Comparison of ENCODE assay signal across 19 cellular contexts in genomic region chr3:151843275-151843674, GRCh38. TPM values are rescaled to one million over a fixed set of nuclear protein-coding genes. Genes with fewer than 3 reads are reported as not detected.
DNase-seq lines count a peak whose midpoint lies in the region; ATAC-seq and TF ChIP-seq lines count a peak whose summit lies in the region.
"Had no signal": no experiment of that assay in that cellular context is flagged by ENCODE, and none has a peak within 500 bp of the region (broad histone marks: within the 10 kb centered on the region; RNA-seq: fewer than 3 reads in every experiment).

No MANE protein-coding gene starts in this region.

- 9 to 34% (median 22%) methylated on average over 1 of the region's 1 CpG for WGBS in spleen, 5 donors

- H3K36me3 ChIP-seq in Loucy (ENCODE audit: insufficient read depth, low read length) (no peaks in the 10 kb centered on the region), spleen (no peaks in the 10 kb centered on the region)
- H3K36me3 ChIP-seq: ovary, upper lobe of right lung had no signal

- DNase-seq in COR-L47 (lab: John Stamatoyannopoulos, UW) (peak; percentile 84), OCI-M1 (lab: John Stamatoyannopoulos, UW) (peak; percentile 59), fibroblast of the aortic adventitia (ENCODE audit: low read depth) (peak; percentile 39), spleen (no peak)
- no peak for DNase-seq in activated CD4-positive, alpha-beta T cell treated with anti-CD3 and anti-CD28 coated beads for 36 hours
- DNase-seq: activated CD4-positive, CD25-positive, alpha-beta regulatory T cell; NCI-H524 treated with DMSO at 0.1 percent for 48 hours; ovary; RPMI8226; small intestine; stimulated activated naive CD4-positive, alpha-beta T cell treated with Interleukin-2 at 50 U/mL for 16 hours; upper lobe of right lung had no signal

- H3K27ac ChIP-seq in spleen, result no peak overlapping the region
- H3K27ac ChIP-seq: ovary, upper lobe of right lung had no signal

- no peaks in the 10 kb centered on the region for H3K79me2 ChIP-seq in Loucy (ENCODE audit: insufficient read depth, low read length)

- H3K27me3 ChIP-seq in Loucy (ENCODE audit: insufficient read depth, low read length, poor library complexity, severe bottlenecking) (no peaks in the 10 kb centered on the region), spleen (replicated peaks in 1 of 7) (peaks cover 0 to 11% (median 0%) of the 10 kb centered on the region in 7 donors)
- H3K27me3 ChIP-seq: ovary, upper lobe of right lung had no signal

- intact Hi-C loops in spleen (cut with DNase I; ENCODE audit: low total_unique reads), result no loop called here
- intact Hi-C loops in activated CD4-positive, alpha-beta T cell treated with anti-CD3 and anti-CD28 coated beads for 36 hours (cut with DNase I, micrococcal nuclease), result no loop called here

- no peak for TF ChIP-seq CTCF in Loucy (conservative IDR thresholded peaks at IDR 0.05; ENCODE audit: low read length)
- TF ChIP-seq CTCF in fibroblast of the aortic adventitia (IDR thresholded peaks at IDR 0.05; ENCODE audit: insufficient read depth, low read length), result no peak
- TF ChIP-seq CTCF in spleen (IDR thresholded peaks at IDR 0.05 in 8 of 11, conservative IDR thresholded peaks at IDR 0.05 in 3 of 11), result no peak

- H3K4me1 Mint-ChIP-seq in activated CD4-positive, alpha-beta T cell treated with anti-CD3 and anti-CD28 coated beads for 36 hours, result no peaks in the 10 kb centered on the region
- H3K4me1 Mint-ChIP-seq: activated naive CD4-positive, alpha-beta T cell treated with anti-CD3 and anti-CD28 coated beads, Interleukin-2, amount 50 U/mL, for 24 hours had no signal

- no peak overlapping the region for H3K4me3 Mint-ChIP-seq in activated CD4-positive, alpha-beta T cell treated with anti-CD3 and anti-CD28 coated beads for 36 hours
- H3K4me3 Mint-ChIP-seq: activated naive CD4-positive, alpha-beta T cell treated with anti-CD3 and anti-CD28 coated beads, Interleukin-2, amount 50 U/mL, for 24 hours; T-helper 1 cell treated with Interleukin-12 subunit alpha and Interleukin-12 subunit beta and Interleukin-4 antibody, amounts not matched to agents 30 μg/mL and 1 μg/mL, for 36 hours had no signal

- H3K36me3 Mint-ChIP-seq in activated CD4-positive, alpha-beta T cell treated with anti-CD3 and anti-CD28 coated beads for 36 hours (ENCODE audit: low read depth), result no peaks in the 10 kb centered on the region
- H3K36me3 Mint-ChIP-seq: activated naive CD4-positive, alpha-beta T cell treated with anti-CD3 and anti-CD28 coated beads, Interleukin-2, amount 50 U/mL, for 24 hours had no signal

- H3K27me3 Mint-ChIP-seq in activated CD4-positive, alpha-beta T cell treated with anti-CD3 and anti-CD28 coated beads for 36 hours, result no peaks in the 10 kb centered on the region
- H3K27me3 Mint-ChIP-seq: activated naive CD4-positive, alpha-beta T cell treated with anti-CD3 and anti-CD28 coated beads, Interleukin-2, amount 50 U/mL, for 24 hours had no signal

- CTCF ChIA-PET in activated CD4-positive, alpha-beta T cell treated with anti-CD3 and anti-CD28 coated beads for 36 hours (lab: Charles Lee), result interaction anchor here (1.0 kb wide), 1 partner anchor 237 kb away, joined by 4 read pairs; no protein-coding TSS in a partner anchor

- no peak for TF ChIP-seq POLR2A in spleen (IDR thresholded peaks at IDR 0.05)

- POLR2A ChIA-PET in activated CD4-positive, alpha-beta T cell treated with anti-CD3 and anti-CD28 coated beads for 36 hours (lab: Charles Lee), result no interaction called here

- peak overlapping the region; percentile 75 for H2AFZ ChIP-seq in Loucy (ENCODE audit: low read length)

- H3K4me3 ChIP-seq in Loucy (ENCODE audit: low read length, poor library complexity, severe bottlenecking) (no peak overlapping the region), fibroblast of the aortic adventitia (ENCODE audit: low read depth, low read length) (no peak overlapping the region), spleen (no peak overlapping the region)
- H3K4me3 ChIP-seq: ovary, upper lobe of right lung had no signal

- no peak overlapping the region for H3K4me2 ChIP-seq in Loucy (ENCODE audit: low read depth, low read length, poor library complexity, severe bottlenecking)

- H3K4me1 ChIP-seq in Loucy (ENCODE audit: insufficient read depth, low read length, poor library complexity, severe bottlenecking) (no peaks in the 10 kb centered on the region), spleen (peaks cover 0 to 11% (median 4%) of the 10 kb centered on the region in 6 donors)

- H3K9me3 ChIP-seq in Loucy (ENCODE audit: insufficient read depth, low read depth, low read length) (0 out of 2 replicates have a peak, but pooled peaks cover 4% of the 10 kb centered on the region), spleen (no peaks in the 10 kb centered on the region)
- H3K9me3 ChIP-seq: ovary, upper lobe of right lung had no signal

- H4K20me1 ChIP-seq in Loucy (ENCODE audit: insufficient read depth, low read length, poor library complexity, severe bottlenecking), result no peaks in the 10 kb centered on the region

- no peaks in the 10 kb centered on the region for H3K9me3 Mint-ChIP-seq in activated CD4-positive, alpha-beta T cell treated with anti-CD3 and anti-CD28 coated beads for 36 hours (ENCODE audit: low read depth)
- H3K9me3 Mint-ChIP-seq: activated naive CD4-positive, alpha-beta T cell treated with anti-CD3 and anti-CD28 coated beads, Interleukin-2, amount 50 U/mL, for 24 hours; T-helper 1 cell treated with Interleukin-12 subunit alpha and Interleukin-12 subunit beta and Interleukin-4 antibody, amounts not matched to agents 30 μg/mL and 1 μg/mL, for 36 hours had no signal

- no peaks in the 10 kb centered on the region for H3K9me2 ChIP-seq in Loucy (replicated peaks; ENCODE audit: low read depth, low read length)

- no peak overlapping the region for H3K9ac ChIP-seq in Loucy (ENCODE audit: low read depth, low read length, poor library complexity, severe bottlenecking)

- ATAC-seq in HG03159 (IDR thresholded peaks at IDR 0.05; ENCODE audit: unreplicated experiment) (no peak), HG03378 (IDR thresholded peaks at IDR 0.05; ENCODE audit: unreplicated experiment) (no peak)
- ATAC-seq in activated CD4-positive, alpha-beta T cell treated with anti-CD3 and anti-CD28 coated beads for 36 hours, result no peak
- ATAC-seq: upper lobe of right lung had no signal

- H3F3A ChIP-seq in Loucy (ENCODE audit: low read depth), result no peaks in the 10 kb centered on the region

- no peak overlapping the region for H3K27ac Mint-ChIP-seq in activated CD4-positive, alpha-beta T cell treated with anti-CD3 and anti-CD28 coated beads for 36 hours
- H3K27ac Mint-ChIP-seq: activated naive CD4-positive, alpha-beta T cell treated with anti-CD3 and anti-CD28 coated beads, Interleukin-2, amount 50 U/mL, for 24 hours; T-helper 1 cell treated with Interleukin-12 subunit alpha and Interleukin-12 subunit beta and Interleukin-4 antibody, amounts not matched to agents 30 μg/mL and 1 μg/mL, for 36 hours had no signal

RNA-seq across cellular contexts. Expression of gene AADAC, which starts 29.4 kb away (rescaled TPM):
- 23.3 and 138 TPM in 2 replicates for total RNA-seq in fibroblast of the aortic adventitia (ENCODE audit: low replicate concordance)
- total RNA-seq in spleen, result under 1 TPM in 1 of 7 donors, not detected in 6; 0.22 TPM
- polyA plus RNA-seq in spleen, result not detected
- total RNA-seq in activated CD4-positive, alpha-beta T cell treated with anti-CD3 and anti-CD28 coated beads for 36 hours, result not detected
- total RNA-seq: cardiac septum, mononuclear cell had no signal

RNA-seq across cellular contexts. Expression of gene SUCNR1, which starts 30.2 kb away (rescaled TPM):
- total RNA-seq in fibroblast of the aortic adventitia (ENCODE audit: low replicate concordance) (0.25 and 4.5 TPM in 2 replicates), spleen (10 to 100 TPM in 5 of 7 donors, 1 to 10 TPM in 2; 6.5 to 21.5 (median 11.7) TPM)
- under 1 TPM; 0.37 to 0.96 (median 0.65) TPM for polyA plus RNA-seq in spleen
- total RNA-seq in activated CD4-positive, alpha-beta T cell treated with anti-CD3 and anti-CD28 coated beads for 36 hours, result not detected

Comparison
In these comparisons a context has a peak if more than half of its experiments do, and no peak if none do; other contexts are left out.
1. DNase-seq: peak in COR-L47 (single experiment), OCI-M1 (single experiment) and fibroblast of the aortic adventitia (single experiment); none in spleen (single experiment) and activated CD4-positive, alpha-beta T cell treated with anti-CD3 and anti-CD28 coated beads for 36 hours (single experiment).
2. RNA of gene AADAC, which starts 29.4 kb away (total RNA-seq): 23.3 to 138 TPM in fibroblast of the aortic adventitia; 0.22 TPM in spleen and not detected in activated CD4-positive, alpha-beta T cell treated with anti-CD3 and anti-CD28 coated beads for 36 hours; every median in the first group is over 10 times any median in the second.